Comparison of ENCODE assay signal across 8 cellular contexts in genomic region chr1:26110731-26111529, GRCh38. TPM values are rescaled to one million over a fixed set of nuclear protein-coding genes. Genes with fewer than 3 reads are reported as not detected.
A peak's percentile ranks its signal among the peaks of the same experiment; 100 is the strongest.
DNase-seq lines count a peak whose midpoint lies in the region; ATAC-seq and TF ChIP-seq lines count a peak whose summit lies in the region.

No MANE protein-coding gene starts in this region.

- H3K27ac Mint-ChIP-seq in T-helper 2 cell treated with Interferon-gamma antibody and Interleukin-4, amounts not matched to agents 5 μg/mL and 100 μg/mL, for 36 hours = peak overlapping the region; percentile 91

- peak; percentile 72 for ATAC-seq in sciatic nerve

- DNase-seq in GM12864 (ENCODE audit: low read depth) = no peak
- peak; percentile 84 for DNase-seq in NB4 (ENCODE audit: low read depth)
- peak; percentile 77 for DNase-seq in T-helper 2 cell treated with Interferon-gamma antibody and Interleukin-4, amounts not matched to agents 5 μg/mL and 100 μg/mL, for 36 hours (ENCODE audit: low spot score)
- peak; percentile 15 to 82 for DNase-seq in ascending aorta (ENCODE audit: low spot score in 2 of 2)
- DNase-seq in hypothalamus (lab: John Stamatoyannopoulos, UW) = peak in 49 of 51 donors; percentile 26 to 90 (median 72)
- DNase-seq in sciatic nerve (ENCODE audit: low spot score) = peak; percentile 83
- DNase-seq in OCI-M2 (lab: John Stamatoyannopoulos, UW; ENCODE audit: unreplicated experiment) = no peak

- TF ChIP-seq CTCF in GM12864 (IDR thresholded peaks at IDR 0.05; ENCODE audit: low read depth, low read length, missing control alignments) (no peak), HEK293 (tag by site-specific recombination; IDR thresholded peaks at IDR 0.05) (peak; percentile 65), NB4 (IDR thresholded peaks at IDR 0.05; ENCODE audit: low read depth, low read length) (no peak), ascending aorta (IDR thresholded peaks at IDR 0.05) (no peak)

- H3K27ac ChIP-seq in HEK293 (ENCODE audit: extremely low read depth, low read depth, low read length) = peak overlapping the region; percentile 87
- peak overlapping the region; percentile 89 to 90 for H3K27ac ChIP-seq in ascending aorta

- H3K27me3 Mint-ChIP-seq in T-helper 2 cell treated with Interferon-gamma antibody and Interleukin-4, amounts not matched to agents 5 μg/mL and 100 μg/mL, for 36 hours (ENCODE audit: low read depth) = no peaks in the 10 kb centered on the region

- H3K9me3 ChIP-seq in HEK293 (ENCODE audit: control insufficient read depth, insufficient read depth, low read depth, low read length) (no peaks in the 10 kb centered on the region), ascending aorta (no peaks in the 10 kb centered on the region)

- peaks cover 22% of the 10 kb centered on the region for H3K36me3 Mint-ChIP-seq in T-helper 2 cell treated with Interferon-gamma antibody and Interleukin-4, amounts not matched to agents 5 μg/mL and 100 μg/mL, for 36 hours (ENCODE audit: low read depth)

- intact Hi-C loops in ascending aorta (cut with DNase I) = loop anchor here (1.0 to 2.0 kb wide), 5 partner anchors 53 to 321 kb away; partner anchors contain the start of genes CEP85 and DHDDS
- intact Hi-C loops in sciatic nerve (cut with DNase I) = no loop called here

- CTCF ChIA-PET in HEK293 (lab: Yijun Ruan, JAX) = interaction anchor here (1.0 kb wide), 1 partner anchor 31 kb away, joined by 3 read pairs; no protein-coding TSS in a partner anchor

- H3K4me1 ChIP-seq in HEK293 (ENCODE audit: control insufficient read depth, insufficient read depth, low read length) (no peaks in the 10 kb centered on the region), ascending aorta (peaks cover 0 to 16% of the 10 kb centered on the region in 2 donors)

- H3K4me1 Mint-ChIP-seq in T-helper 2 cell treated with Interferon-gamma antibody and Interleukin-4, amounts not matched to agents 5 μg/mL and 100 μg/mL, for 36 hours (ENCODE audit: low read depth) = peaks cover 30% of the 10 kb centered on the region

- H3K9me3 Mint-ChIP-seq in T-helper 2 cell treated with Interferon-gamma antibody and Interleukin-4, amounts not matched to agents 5 μg/mL and 100 μg/mL, for 36 hours = no peaks in the 10 kb centered on the region

- H3K36me3 ChIP-seq in HEK293 (ENCODE audit: control insufficient read depth in 2 of 2, insufficient read depth in 1 of 2, low read length in 2 of 2) = peaks cover under 1 to 23% of the 10 kb centered on the region in 2 experiments; a peak in 2 of 3 replicates
- peaks cover 0 to 11% of the 10 kb centered on the region in 2 donors for H3K36me3 ChIP-seq in ascending aorta

- peak overlapping the region; percentile 99 for H3K4me3 ChIP-seq in GM12864 (ENCODE audit: low read depth, low read length)
- peak overlapping the region; percentile 92 for H3K4me3 ChIP-seq in HEK293 (ENCODE audit: low read depth, low read length)
- peak overlapping the region; percentile 70 for H3K4me3 ChIP-seq in NB4 (ENCODE audit: low read depth, low read length)
- H3K4me3 ChIP-seq in ascending aorta = peak overlapping the region; percentile 92 to 100

- no peaks in the 10 kb centered on the region for H3K27me3 ChIP-seq in ascending aorta

- H3K4me3 Mint-ChIP-seq in T-helper 2 cell treated with Interferon-gamma antibody and Interleukin-4, amounts not matched to agents 5 μg/mL and 100 μg/mL, for 36 hours = peak overlapping the region; percentile 95

- TF ChIP-seq POLR2A in NB4 (IDR thresholded peaks at IDR 0.05; ENCODE audit: extremely low read depth, insufficient read length) = peak; percentile 56

- POLR2A ChIA-PET in HEK293 (lab: Yijun Ruan, JAX) = interaction anchor here (0.9 to 1.8 kb wide), 8 partner anchors 12 to 169 kb away, joined by 3 to 7 read pairs (median 4); partner anchors contain the start of genes CEP85 and SH3BGRL3

TF ChIP-seq in HEK293, 187 proteins besides CTCF, POLR2A, EP300 and RAD21 (continues in another document):
- TF ChIP-seq ZNF561 (tag by site-specific recombination; IDR thresholded peaks at IDR 0.05; ENCODE audit: borderline replicate concordance) = peak; percentile 90
- TF ChIP-seq ZSCAN23 (tag by site-specific recombination; IDR thresholded peaks at IDR 0.05) = 0 out of 2 replicates have a peak, but pooled peaks have one; percentile 53
- TF ChIP-seq SP7 (tag by site-specific recombination; IDR thresholded peaks at IDR 0.05) = peak; percentile 58
- no peak for TF ChIP-seq ZNF624 (tag by site-specific recombination; IDR thresholded peaks at IDR 0.05)
- TF ChIP-seq ZNF23 (tag by site-specific recombination; IDR thresholded peaks at IDR 0.05; ENCODE audit: borderline replicate concordance) = no peak
- no peak for TF ChIP-seq ZNF571 (tag by site-specific recombination; IDR thresholded peaks at IDR 0.05)
- peak; percentile 76 for TF ChIP-seq EGR2 (tag by site-specific recombination; IDR thresholded peaks at IDR 0.05; ENCODE audit: low read depth)
- TF ChIP-seq ZNF621 (tag by site-specific recombination; IDR thresholded peaks at IDR 0.05) = no peak
- TF ChIP-seq ZNF423 (tag by site-specific recombination; IDR thresholded peaks at IDR 0.05) = peak; percentile 24; the same call in 1 of the 2 replicates
- peak; percentile 19; the same call in 1 of the 2 replicates for TF ChIP-seq KLF1 (tag by site-specific recombination; IDR thresholded peaks at IDR 0.05)
- TF ChIP-seq, protein P1, sequence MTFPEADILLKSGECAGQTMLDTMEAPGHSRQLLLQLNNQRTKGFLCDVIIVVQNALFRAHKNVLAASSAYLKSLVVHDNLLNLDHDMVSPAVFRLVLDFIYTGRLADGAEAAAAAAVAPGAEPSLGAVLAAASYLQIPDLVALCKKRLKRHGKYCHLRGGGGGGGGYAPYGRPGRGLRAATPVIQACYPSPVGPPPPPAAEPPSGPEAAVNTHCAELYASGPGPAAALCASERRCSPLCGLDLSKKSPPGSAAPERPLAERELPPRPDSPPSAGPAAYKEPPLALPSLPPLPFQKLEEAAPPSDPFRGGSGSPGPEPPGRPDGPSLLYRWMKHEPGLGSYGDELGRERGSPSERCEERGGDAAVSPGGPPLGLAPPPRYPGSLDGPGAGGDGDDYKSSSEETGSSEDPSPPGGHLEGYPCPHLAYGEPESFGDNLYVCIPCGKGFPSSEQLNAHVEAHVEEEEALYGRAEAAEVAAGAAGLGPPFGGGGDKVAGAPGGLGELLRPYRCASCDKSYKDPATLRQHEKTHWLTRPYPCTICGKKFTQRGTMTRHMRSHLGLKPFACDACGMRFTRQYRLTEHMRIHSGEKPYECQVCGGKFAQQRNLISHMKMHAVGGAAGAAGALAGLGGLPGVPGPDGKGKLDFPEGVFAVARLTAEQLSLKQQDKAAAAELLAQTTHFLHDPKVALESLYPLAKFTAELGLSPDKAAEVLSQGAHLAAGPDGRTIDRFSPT (tag by site-specific recombination; IDR thresholded peaks at IDR 0.05) = peak; percentile 63; the same call in 1 of the 2 replicates
- no peak for TF ChIP-seq ZNF529 (tag by site-specific recombination; IDR thresholded peaks at IDR 0.05; ENCODE audit: insufficient replicate concordance)
- TF ChIP-seq MEIS1 (CRISPR knock-in tag; IDR thresholded peaks at IDR 0.05; ENCODE audit: borderline replicate concordance) = no peak
- peak; percentile 65; the same call in 1 of the 2 replicates for TF ChIP-seq ZNF501 (tag by site-specific recombination; IDR thresholded peaks at IDR 0.05)
- no peak for TF ChIP-seq ZNF354C (tag by site-specific recombination; IDR thresholded peaks at IDR 0.05; ENCODE audit: borderline replicate concordance, low read depth)
- TF ChIP-seq HOXC10 (CRISPR knock-in tag; IDR thresholded peaks at IDR 0.05) = 0 out of 2 replicates have a peak, but pooled peaks have one; percentile 56
- TF ChIP-seq ZBTB10 (tag by site-specific recombination; IDR thresholded peaks at IDR 0.05) = peak; percentile 83

RNA-seq across cellular contexts. Expression of gene PDIK1L, which starts 0.7 kb away (rescaled TPM):
- 4.0 TPM for total RNA-seq in ascending aorta
- 11.2 TPM for total RNA-seq in sciatic nerve

RNA-seq across cellular contexts. Expression of gene TRIM63, which starts 43.5 kb away (rescaled TPM):
- total RNA-seq in ascending aorta = not detected
- 0.18 TPM for total RNA-seq in sciatic nerve

RNA-seq across cellular contexts. Expression of gene FAM110D, which starts 47.9 kb away (rescaled TPM):
- total RNA-seq in ascending aorta (60.0 TPM), sciatic nerve (11.8 TPM)

RNA-seq across cellular contexts. Expression of gene C1orf232, which starts 57.8 kb away (rescaled TPM):
- total RNA-seq in ascending aorta = not detected
- total RNA-seq in sciatic nerve = not detected

RNA-seq across cellular contexts. Expression of gene ZNF593, which starts 58.8 kb away (rescaled TPM):
- total RNA-seq in ascending aorta (90.0 TPM), sciatic nerve (18.3 TPM)

Comparison
In these comparisons a context has a peak if more than half of its experiments do, and no peak if none do; other contexts are left out.
1. DNase-seq: peak in NB4 (single experiment), T-helper 2 cell treated with Interferon-gamma antibody and Interleukin-4, amounts not matched to agents 5 μg/mL and 100 μg/mL, for 36 hours (single experiment), ascending aorta (2 of 2), hypothalamus (49 of 51) and sciatic nerve (single experiment); none in GM12864 (single experiment) and OCI-M2 (single experiment).
2. Peak in every context shown above with its lines, with median percentiles within 50 percentile points of each other: H3K4me3 ChIP-seq.